In the genomic region with DNA sequence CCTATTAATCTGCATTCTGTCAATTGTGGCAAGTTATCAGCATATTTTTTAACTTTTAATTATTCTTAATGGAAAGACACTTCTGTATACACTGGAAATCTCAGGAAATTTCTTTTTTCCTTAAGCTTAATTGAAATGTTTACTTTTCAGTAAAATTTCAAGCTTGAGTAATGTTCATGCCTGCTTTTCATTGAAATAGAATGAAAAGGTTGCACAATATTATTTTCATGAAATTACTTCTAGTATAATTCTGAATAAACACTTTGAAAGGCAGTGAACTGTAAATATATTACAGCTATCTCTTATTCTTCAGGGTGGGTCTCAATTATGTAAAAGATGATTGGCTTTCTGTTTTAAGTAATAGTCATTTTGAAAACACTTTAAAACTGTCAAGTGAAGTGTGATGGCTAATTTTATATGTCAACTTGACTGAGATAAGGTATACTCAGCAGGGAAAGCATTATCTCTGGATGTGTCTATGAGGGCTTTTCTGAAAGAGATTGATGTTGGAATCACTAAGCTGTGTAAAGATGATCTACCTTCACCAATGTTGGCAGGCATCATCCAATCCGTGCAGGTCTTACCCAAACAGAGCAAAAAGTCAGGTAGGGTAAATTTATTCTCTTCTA, we compare ENCODE assay signal across 22 cellular contexts. TPM values are rescaled to one million over a fixed set of nuclear protein-coding genes. Genes with fewer than 3 reads are reported as not detected.
DNase-seq lines count a peak whose midpoint lies in the region; ATAC-seq and TF ChIP-seq lines count a peak whose summit lies in the region.
"Had no signal": no experiment of that assay in that cellular context is flagged by ENCODE, and none has a peak within 500 bp of the region (broad histone marks: within the 10 kb centered on the region; RNA-seq: fewer than 3 reads in every experiment).

No MANE protein-coding gene starts in this region.

- H3K9ac ChIP-seq in colonic mucosa (ENCODE audit: low read depth in 2 of 2, low read length in 2 of 2), result no peak overlapping the region

- peaks cover 68% of the 10 kb centered on the region for H3K4me1 Mint-ChIP-seq in activated naive CD4-positive, alpha-beta T cell treated with anti-CD3 and anti-CD28 coated beads for 36 hours (ENCODE audit: low read depth)
- H3K4me1 Mint-ChIP-seq in T-helper 2 cell treated with Interferon-gamma antibody and Interleukin-4, amounts not matched to agents 5 μg/mL and 100 μg/mL, for 36 hours (ENCODE audit: low read depth), result peaks cover 63% of the 10 kb centered on the region
- peaks cover 65% of the 10 kb centered on the region for H3K4me1 Mint-ChIP-seq in stimulated activated effector memory CD8-positive, alpha-beta T cell treated with anti-CD3 and anti-CD28 coated beads, Interleukin-12 subunit alpha, Interleukin-12 subunit beta, amount 100 ng/mL, for 72 hours

- TF ChIP-seq POLR2A in heart left ventricle (IDR thresholded peaks at IDR 0.05), result no peak

- no peak overlapping the region for H3K4me3 Mint-ChIP-seq in activated naive CD4-positive, alpha-beta T cell treated with anti-CD3 and anti-CD28 coated beads for 36 hours
- no peak overlapping the region for H3K4me3 Mint-ChIP-seq in T-helper 2 cell treated with Interferon-gamma antibody and Interleukin-4, amounts not matched to agents 5 μg/mL and 100 μg/mL, for 36 hours
- H3K4me3 Mint-ChIP-seq in stimulated activated effector memory CD8-positive, alpha-beta T cell treated with anti-CD3 and anti-CD28 coated beads, Interleukin-12 subunit alpha, Interleukin-12 subunit beta, amount 100 ng/mL, for 72 hours, result no peak overlapping the region
- H3K4me3 Mint-ChIP-seq: mesothelial cell of epicardium had no signal

- H3K27me3 ChIP-seq in heart left ventricle (no peaks in the 10 kb centered on the region), colonic mucosa (no peaks in the 10 kb centered on the region)
- H3K27me3 ChIP-seq: breast epithelium, ovary, suprapubic skin had no signal

- H3K36me3 ChIP-seq in heart left ventricle (peaks cover 0 to 14% (median 10%) of the 10 kb centered on the region in 9 donors), colonic mucosa (no peaks in the 10 kb centered on the region)
- H3K36me3 ChIP-seq: breast epithelium, ovary had no signal

- peak overlapping the region; percentile 4 for H3K27ac Mint-ChIP-seq in activated naive CD4-positive, alpha-beta T cell treated with anti-CD3 and anti-CD28 coated beads for 36 hours
- H3K27ac Mint-ChIP-seq in T-helper 2 cell treated with Interferon-gamma antibody and Interleukin-4, amounts not matched to agents 5 μg/mL and 100 μg/mL, for 36 hours, result peak overlapping the region; percentile 64
- peak overlapping the region; percentile 58 for H3K27ac Mint-ChIP-seq in stimulated activated effector memory CD8-positive, alpha-beta T cell treated with anti-CD3 and anti-CD28 coated beads, Interleukin-12 subunit alpha, Interleukin-12 subunit beta, amount 100 ng/mL, for 72 hours
- H3K27ac Mint-ChIP-seq: mesothelial cell of epicardium had no signal

- CTCF ChIA-PET in activated naive CD4-positive, alpha-beta T cell treated with anti-CD3 and anti-CD28 coated beads for 36 hours (lab: Charles Lee), result interaction anchor here (0.7 to 2.0 kb wide), 5 partner anchors 9 to 68 kb away, joined by 3 to 14 read pairs (median 7); no protein-coding TSS in a partner anchor

- H3K4me3 ChIP-seq in heart left ventricle, result no peak overlapping the region
- no peak overlapping the region for H3K4me3 ChIP-seq in colonic mucosa
- H3K4me3 ChIP-seq: breast epithelium, ovary, suprapubic skin had no signal

- no peak for DNase-seq in activated naive CD4-positive, alpha-beta T cell treated with anti-CD3 and anti-CD28 coated beads for 36 hours
- DNase-seq in activated naive CD4-positive, alpha-beta T cell (lab: John Stamatoyannopoulos, UW), result no peak
- DNase-seq in T-helper 2 cell treated with Interferon-gamma antibody and Interleukin-4, amounts not matched to agents 5 μg/mL and 100 μg/mL, for 36 hours (ENCODE audit: low spot score), result no peak
- DNase-seq in heart left ventricle, result no peak
- no peak for DNase-seq in stimulated activated effector memory CD8-positive, alpha-beta T cell treated with anti-CD3 and anti-CD28 coated beads, Interleukin-12 subunit alpha, Interleukin-12 subunit beta, amount 100 ng/mL, for 72 hours (ENCODE audit: low spot score in 2 of 2)
- no peak for DNase-seq in colonic mucosa
- no peak for DNase-seq in DMS79 (lab: John Stamatoyannopoulos, UW)
- DNase-seq: activated CD4-positive, alpha-beta T cell treated with anti-CD3 and anti-CD28 coated beads for 1 hour; activated effector memory CD4-positive, alpha-beta T cell treated with anti-CD3 and anti-CD28 coated beads, Interleukin-2, amount 50 U/mL, for 16 hours; DND-41; NCI-H1930; NCI-H526; ovary; stimulated activated CD4-positive, alpha-beta T cell treated with anti-CD3 and anti-CD28 coated beads, Interleukin-12 subunit alpha, Interleukin-12 subunit beta, amount 100 ng/mL, for 4 hours; SW 1271 had no signal

- H3K9me3 Mint-ChIP-seq in activated naive CD4-positive, alpha-beta T cell treated with anti-CD3 and anti-CD28 coated beads for 36 hours, result peaks cover 19% of the 10 kb centered on the region
- H3K9me3 Mint-ChIP-seq in T-helper 2 cell treated with Interferon-gamma antibody and Interleukin-4, amounts not matched to agents 5 μg/mL and 100 μg/mL, for 36 hours, result peaks cover 29% of the 10 kb centered on the region
- peaks cover 4% of the 10 kb centered on the region for H3K9me3 Mint-ChIP-seq in stimulated activated effector memory CD8-positive, alpha-beta T cell treated with anti-CD3 and anti-CD28 coated beads, Interleukin-12 subunit alpha, Interleukin-12 subunit beta, amount 100 ng/mL, for 72 hours

- H3K36me3 Mint-ChIP-seq in activated naive CD4-positive, alpha-beta T cell treated with anti-CD3 and anti-CD28 coated beads for 36 hours (ENCODE audit: low read depth), result peaks cover 32% of the 10 kb centered on the region
- H3K36me3 Mint-ChIP-seq in T-helper 2 cell treated with Interferon-gamma antibody and Interleukin-4, amounts not matched to agents 5 μg/mL and 100 μg/mL, for 36 hours (ENCODE audit: low read depth), result peaks cover 56% of the 10 kb centered on the region
- H3K36me3 Mint-ChIP-seq in stimulated activated effector memory CD8-positive, alpha-beta T cell treated with anti-CD3 and anti-CD28 coated beads, Interleukin-12 subunit alpha, Interleukin-12 subunit beta, amount 100 ng/mL, for 72 hours, result peaks cover 82% of the 10 kb centered on the region

- WGBS in heart left ventricle, 4 donors, result 13 to 25% (median 21%) methylated on average over 1 of the region's 1 CpG

- peaks cover 0 to 62% (median 17%) of the 10 kb centered on the region in 12 donors for H3K4me1 ChIP-seq in heart left ventricle
- H3K4me1 ChIP-seq in colonic mucosa, result no peaks in the 10 kb centered on the region
- H3K4me1 ChIP-seq: breast epithelium, suprapubic skin had no signal

- H3K27ac ChIP-seq in heart left ventricle (peak overlapping the region; percentile 29 to 80 (median 44)), colonic mucosa (no peak overlapping the region)
- H3K27ac ChIP-seq: breast epithelium, HL-60, ovary, suprapubic skin had no signal

- no peaks in the 10 kb centered on the region for H3K27me3 Mint-ChIP-seq in activated naive CD4-positive, alpha-beta T cell treated with anti-CD3 and anti-CD28 coated beads for 36 hours (ENCODE audit: low read depth)
- H3K27me3 Mint-ChIP-seq in T-helper 2 cell treated with Interferon-gamma antibody and Interleukin-4, amounts not matched to agents 5 μg/mL and 100 μg/mL, for 36 hours (ENCODE audit: low read depth), result no peaks in the 10 kb centered on the region

- intact Hi-C loops in activated naive CD4-positive, alpha-beta T cell treated with anti-CD3 and anti-CD28 coated beads for 36 hours (cut with micrococcal nuclease), result no loop called here
- intact Hi-C loops in heart left ventricle (cut with DNase I), result no loop called here
- intact Hi-C loops in colonic mucosa (cut with DNase I), result no loop called here

- TF ChIP-seq CTCF in heart left ventricle (IDR thresholded peaks at IDR 0.05) (no peak), colonic mucosa (IDR thresholded peaks at IDR 0.05) (no peak)

- ATAC-seq in heart left ventricle (peak in 3 of 4 donors; percentile 44 to 79 (median 51)), HG02870 (IDR thresholded peaks at IDR 0.05; ENCODE audit: unreplicated experiment) (no peak)
- ATAC-seq in stimulated activated effector memory CD8-positive, alpha-beta T cell treated with anti-CD3 and anti-CD28 coated beads, Interleukin-12 subunit alpha, Interleukin-12 subunit beta, amount 100 ng/mL, for 72 hours, result peak; percentile 12
- ATAC-seq: Panc1 had no signal

- H3K9me3 ChIP-seq in heart left ventricle (peaks cover 0 to 40% (median 7%) of the 10 kb centered on the region in 12 donors), colonic mucosa (no peaks in the 10 kb centered on the region)
- H3K9me3 ChIP-seq: ovary had no signal

RNA-seq across cellular contexts. Expression of gene CLEC2D, which starts 29.9 kb away (rescaled TPM):
- 100 to 1,000 TPM; 176 to 184 TPM for total RNA-seq in activated naive CD4-positive, alpha-beta T cell treated with anti-CD3 and anti-CD28 coated beads for 36 hours
- total RNA-seq in heart left ventricle (10 to 100 TPM in 1 of 9 donors, 1 to 10 TPM in 8; 1.4 to 18.7 (median 1.6) TPM), colonic mucosa (1 to 10 TPM; 3.3 to 6.8 TPM)
- 1 to 10 TPM; 1.1 to 4.2 TPM for polyA plus RNA-seq in heart left ventricle

RNA-seq across cellular contexts. Expression of gene CLECL1, which starts 33.5 kb away (rescaled TPM):
- total RNA-seq in activated naive CD4-positive, alpha-beta T cell treated with anti-CD3 and anti-CD28 coated beads for 36 hours, result 1 to 10 TPM; 1.7 to 1.9 TPM
- total RNA-seq in heart left ventricle, result 1 to 10 TPM in 1 of 9 donors, under 1 TPM in 1, not detected in 7; 0.93 to 4.6 TPM
- polyA plus RNA-seq in heart left ventricle, result not detected
- under 1 TPM in 1 of 2 donors, not detected in 1; 0.40 TPM for total RNA-seq in colonic mucosa
- total RNA-seq: LHCN-M2, mesothelial cell of epicardium, suprapubic skin had no signal

Comparison
In these comparisons a context has a peak if more than half of its experiments do, and no peak if none do; other contexts are left out.
1. H3K27ac Mint-ChIP-seq: peak in every context shown above with its lines; median percentile 64 in T-helper 2 cell treated with Interferon-gamma antibody and Interleukin-4, amounts not matched to agents 5 μg/mL and 100 μg/mL, for 36 hours; 58 in stimulated activated effector memory CD8-positive, alpha-beta T cell treated with anti-CD3 and anti-CD28 coated beads, Interleukin-12 subunit alpha, Interleukin-12 subunit beta, amount 100 ng/mL, for 72 hours; 4 in activated naive CD4-positive, alpha-beta T cell treated with anti-CD3 and anti-CD28 coated beads for 36 hours.
2. RNA of gene CLEC2D, which starts 29.9 kb away (total RNA-seq): 176 to 184 TPM in activated naive CD4-positive, alpha-beta T cell treated with anti-CD3 and anti-CD28 coated beads for 36 hours; 3.3 to 6.8 TPM in colonic mucosa and 1.4 to 18.7 TPM in heart left ventricle; every median in the first group is over 4 times any median in the second.